In the genomic region with DNA sequence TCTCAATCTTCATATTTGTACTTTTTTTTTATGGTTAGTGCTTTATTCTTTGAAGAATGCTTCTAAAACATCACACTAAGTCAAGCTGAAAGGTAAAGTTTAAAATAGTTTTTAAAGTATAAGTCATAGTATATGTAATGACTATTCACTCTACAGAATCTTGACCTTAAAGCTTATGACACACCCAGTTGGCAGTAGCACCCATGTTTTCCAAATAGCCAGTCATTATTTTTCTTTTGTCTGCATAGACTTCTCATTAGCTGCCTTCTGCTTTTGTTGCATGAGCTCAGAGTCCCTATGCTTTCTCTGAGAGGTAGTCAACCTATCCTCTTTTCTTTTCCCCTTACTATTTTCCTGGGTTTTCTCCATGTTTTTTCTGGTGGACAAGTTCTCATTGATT, we compare ENCODE assay signal across 20 cellular contexts.
DNase-seq lines count a peak whose midpoint lies in the region; ATAC-seq, FAIRE-seq and TF ChIP-seq lines count a peak whose summit lies in the region.
"Had no signal": no experiment of that assay in that cellular context is flagged by ENCODE, and none has a peak within 500 bp of the region (broad histone marks: within the 10 kb centered on the region; RNA-seq: fewer than 3 reads in every experiment).

No MANE protein-coding gene starts in this region.

- H3K9me3 Mint-ChIP-seq in CD8-positive, alpha-beta memory T cell = peaks cover 3 to 20% (median 5%) of the 10 kb centered on the region in 5 donors

- FAIRE-seq in bronchial epithelial cell (lab: Jason Lieb, UNC) = no peak
- FAIRE-seq: A549, GM12892, HTR-8/SVneo had no signal

- H3K36me3 Mint-ChIP-seq in CD8-positive, alpha-beta memory T cell = no peaks in the 10 kb centered on the region
- H3K36me3 Mint-ChIP-seq: CD14-positive monocyte had no signal

- peak; percentile 22 for DNase-seq in HS-5 (ENCODE audit: low read depth)
- peak; percentile 10 for DNase-seq in bronchial epithelial cell (ENCODE audit: low read depth)
- peak in 1 of 2 donors; percentile 11 for DNase-seq in foreskin keratinocyte
- no peak for DNase-seq in caudate nucleus (lab: John Stamatoyannopoulos, UW)
- no peak for DNase-seq in CD8-positive, alpha-beta memory T cell
- DNase-seq in activated effector memory CD4-positive, alpha-beta T cell treated with Interleukin-2 at 50 U/mL for 16 hours = no peak
- no peak for DNase-seq in NCI-H524 treated with DMSO at 0.1 percent for 48 hours (lab: John Stamatoyannopoulos, UW)
- DNase-seq: GDM1, NCI-H1092, NCI-H1694, NCI-H2107, NCI-H446, NCI-H82, Peyer's patch, Right ventricle myocardium superior had no signal

- peak; percentile 36 for ATAC-seq in foreskin keratinocyte
- ATAC-seq: A549 had no signal

- H3K4me1 ChIP-seq in ACC112 (ENCODE audit: control insufficient read depth, insufficient read depth, low read length, unreplicated experiment) (peaks cover 13% of the 10 kb centered on the region), foreskin keratinocyte (peaks cover 7% of the 10 kb centered on the region)
- H3K4me1 ChIP-seq in CD8-positive, alpha-beta memory T cell (ENCODE audit: insufficient read depth, low read length) = no peaks in the 10 kb centered on the region
- H3K4me1 ChIP-seq: A549, Peyer's patch had no signal

- H3K27ac Mint-ChIP-seq in CD8-positive, alpha-beta memory T cell = no peak overlapping the region
- H3K27ac Mint-ChIP-seq: CD14-positive monocyte had no signal

- CTCF ChIA-PET in CD8-positive, alpha-beta memory T cell (lab: Charles Lee) = no interaction called here

- H2AFZ ChIP-seq in ACC112 (ENCODE audit: low read length, unreplicated experiment) = peak overlapping the region; percentile 3

- H3K27ac ChIP-seq in ACC112 (ENCODE audit: low read depth, low read length) = no peak overlapping the region
- no peak overlapping the region for H3K27ac ChIP-seq in foreskin keratinocyte
- H3K27ac ChIP-seq in caudate nucleus (ENCODE audit: low read depth, low read length) = no peak overlapping the region
- no peak overlapping the region for H3K27ac ChIP-seq in CD8-positive, alpha-beta memory T cell (ENCODE audit: low read depth, low read length)
- H3K27ac ChIP-seq: A549, Peyer's patch had no signal

- no peaks in the 10 kb centered on the region for H3K36me3 ChIP-seq in ACC112 (ENCODE audit: insufficient read depth, low read length)
- no peaks in the 10 kb centered on the region for H3K36me3 ChIP-seq in bronchial epithelial cell (ENCODE audit: control insufficient read depth, insufficient read depth, low read length)
- no peaks in the 10 kb centered on the region for H3K36me3 ChIP-seq in CD8-positive, alpha-beta memory T cell (ENCODE audit: insufficient read depth, low read length)
- H3K36me3 ChIP-seq: Peyer's patch had no signal

- H3K27me3 ChIP-seq in ACC112 (ENCODE audit: insufficient read depth, low read length) = no peaks in the 10 kb centered on the region
- H3K27me3 ChIP-seq in bronchial epithelial cell (ENCODE audit: control insufficient read depth, insufficient read depth, low read length) = no peaks in the 10 kb centered on the region
- H3K27me3 ChIP-seq in foreskin keratinocyte = no peaks in the 10 kb centered on the region
- no peaks in the 10 kb centered on the region for H3K27me3 ChIP-seq in CD8-positive, alpha-beta memory T cell (ENCODE audit: insufficient read depth, low read length, poor library complexity, severe bottlenecking)
- H3K27me3 ChIP-seq: Peyer's patch had no signal

- H3K4me3 Mint-ChIP-seq in CD8-positive, alpha-beta memory T cell = no peak overlapping the region
- H3K4me3 Mint-ChIP-seq: CD14-positive monocyte had no signal

- no peaks in the 10 kb centered on the region for H3K79me2 ChIP-seq in ACC112 (ENCODE audit: control insufficient read depth, insufficient read depth, low read length, unreplicated experiment)

- H3K4me3 ChIP-seq in ACC112 (ENCODE audit: low read depth, low read length) (no peak overlapping the region), bronchial epithelial cell (ENCODE audit: low read depth, low read length) (no peak overlapping the region)
- H3K4me3 ChIP-seq in CD8-positive, alpha-beta memory T cell (ENCODE audit: low read length) = no peak overlapping the region
- H3K4me3 ChIP-seq: A549, Peyer's patch had no signal

- POLR2A ChIA-PET in CD8-positive, alpha-beta memory T cell (lab: Charles Lee) = no interaction called here

- no peaks in the 10 kb centered on the region for H3K4me1 Mint-ChIP-seq in CD8-positive, alpha-beta memory T cell
- H3K4me1 Mint-ChIP-seq: CD14-positive monocyte had no signal

- H3K9me3 ChIP-seq in CD8-positive, alpha-beta memory T cell (ENCODE audit: low read length) = no peaks in the 10 kb centered on the region
- H3K9me3 ChIP-seq: A549, Peyer's patch had no signal

- H3K27me3 Mint-ChIP-seq in CD8-positive, alpha-beta memory T cell = no peaks in the 10 kb centered on the region

- TF ChIP-seq CTCF in bronchial epithelial cell (IDR thresholded peaks at IDR 0.05; ENCODE audit: insufficient read depth, low read length, severe bottlenecking) (no peak), foreskin keratinocyte (conservative IDR thresholded peaks at IDR 0.05) (no peak)

Comparison
In these comparisons a context has a peak if more than half of its experiments do, and no peak if none do; other contexts are left out.
1. DNase-seq: peak in HS-5 (single experiment) and bronchial epithelial cell (single experiment); none in caudate nucleus (0 of 61), CD8-positive, alpha-beta memory T cell (0 of 5), activated effector memory CD4-positive, alpha-beta T cell treated with Interleukin-2 at 50 U/mL for 16 hours (single experiment) and NCI-H524 treated with DMSO at 0.1 percent for 48 hours (single experiment).